28 cellular contexts compared by ENCODE assay signal in the genomic region with DNA sequence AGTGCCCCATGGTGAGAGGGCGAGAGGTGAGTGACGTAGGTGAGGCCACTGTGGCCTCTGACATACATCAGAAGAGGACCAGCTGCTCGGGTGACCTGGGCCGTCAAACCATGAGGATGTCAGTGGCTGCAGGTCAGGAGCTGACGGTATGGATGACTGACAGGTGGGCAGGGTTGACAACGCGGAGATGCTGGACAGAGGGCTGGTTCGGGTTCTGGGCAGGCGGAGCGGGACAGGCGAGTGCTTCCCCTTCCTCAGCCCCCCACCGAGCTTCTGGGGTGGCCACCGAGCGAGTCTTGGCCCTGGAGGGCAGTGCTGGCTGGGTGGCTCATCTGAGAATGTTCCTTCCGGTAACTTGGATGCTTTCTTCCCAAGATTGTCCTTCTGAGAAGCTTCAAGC.
"Had no signal": no experiment of that assay in that cellular context is flagged by ENCODE, and none has a peak within 500 bp of the region (broad histone marks: within the 10 kb centered on the region; RNA-seq: fewer than 3 reads in every experiment).

No MANE protein-coding gene starts in this region.

- H3K4me1 ChIP-seq: adrenal gland, body of pancreas, colonic mucosa, psoas muscle had no signal

- H3K27me3 ChIP-seq: adrenal gland, body of pancreas, cardiac muscle cell, colonic mucosa, tibial nerve had no signal

- H3K27ac ChIP-seq: adrenal gland, body of pancreas, cardiac muscle cell, colonic mucosa, parathyroid adenoma, psoas muscle had no signal

- H3K9me3 ChIP-seq: adrenal gland, body of pancreas, colonic mucosa, psoas muscle, tibial nerve had no signal

- H3K4me3 Mint-ChIP-seq: activated CD4-positive, alpha-beta T cell treated with anti-CD3 and anti-CD28 coated beads for 36 hours; activated naive CD4-positive, alpha-beta T cell treated with anti-CD3 and anti-CD28 coated beads for 36 hours; activated naive CD8-positive, alpha-beta T cell treated with anti-CD3 and anti-CD28 coated beads for 36 hours; activated T-helper 1 cell treated with anti-CD3 and anti-CD28 coated beads, Interleukin-12 subunit alpha, Interleukin-12 subunit beta, Interleukin-2, Interleukin-4 antibody, amounts not matched to agents 30 ng/mL and 10 ng/mL and 1 ng/mL, durations not matched to agents 14 hours and 24 hours and 36 hours; nephron; stimulated activated memory B cell treated with anti-CD40 and anti-IgM and Interleukin-4, amounts not matched to agents 10 μg/mL and 1 μg/mL and 100 μg/mL, for 72 hours; T-helper 2 cell treated with Interferon-gamma antibody and Interleukin-4, amounts not matched to agents 5 μg/mL and 100 μg/mL, for 36 hours had no signal

- H3K27ac Mint-ChIP-seq: activated CD4-positive, alpha-beta T cell treated with anti-CD3 and anti-CD28 coated beads for 36 hours; activated naive CD4-positive, alpha-beta T cell treated with anti-CD3 and anti-CD28 coated beads for 36 hours; activated naive CD8-positive, alpha-beta T cell treated with anti-CD3 and anti-CD28 coated beads for 36 hours; activated T-helper 1 cell treated with anti-CD3 and anti-CD28 coated beads, Interleukin-12 subunit alpha, Interleukin-12 subunit beta, Interleukin-2, Interleukin-4 antibody, amounts not matched to agents 30 ng/mL and 10 ng/mL and 1 ng/mL, durations not matched to agents 14 hours and 24 hours and 36 hours; nephron; stimulated activated memory B cell treated with anti-CD40 and anti-IgM and Interleukin-4, amounts not matched to agents 10 μg/mL and 1 μg/mL and 100 μg/mL, for 72 hours; T-helper 2 cell treated with Interferon-gamma antibody and Interleukin-4, amounts not matched to agents 5 μg/mL and 100 μg/mL, for 36 hours had no signal

- H3K4me3 ChIP-seq: adrenal gland, body of pancreas, cardiac muscle cell, colonic mucosa, psoas muscle, smooth muscle cell, tibial nerve had no signal

- H3K27me3 Mint-ChIP-seq: activated CD4-positive, alpha-beta T cell treated with anti-CD3 and anti-CD28 coated beads for 36 hours; activated naive CD8-positive, alpha-beta T cell treated with anti-CD3 and anti-CD28 coated beads for 36 hours; stimulated activated memory B cell treated with anti-CD40 and anti-IgM and Interleukin-4, amounts not matched to agents 10 μg/mL and 1 μg/mL and 100 μg/mL, for 72 hours had no signal

- H3K9me3 Mint-ChIP-seq: activated naive CD4-positive, alpha-beta T cell treated with anti-CD3 and anti-CD28 coated beads for 36 hours; activated naive CD8-positive, alpha-beta T cell treated with anti-CD3 and anti-CD28 coated beads for 36 hours; activated T-helper 1 cell treated with anti-CD3 and anti-CD28 coated beads, Interleukin-12 subunit alpha, Interleukin-12 subunit beta, Interleukin-2, Interleukin-4 antibody, amounts not matched to agents 30 ng/mL and 10 ng/mL and 1 ng/mL, durations not matched to agents 14 hours and 24 hours and 36 hours; nephron; stimulated activated memory B cell treated with anti-CD40 and anti-IgM and Interleukin-4, amounts not matched to agents 10 μg/mL and 1 μg/mL and 100 μg/mL, for 72 hours; T-helper 2 cell treated with Interferon-gamma antibody and Interleukin-4, amounts not matched to agents 5 μg/mL and 100 μg/mL, for 36 hours had no signal

- ATAC-seq: activated CD4-positive, alpha-beta T cell treated with anti-CD3 and anti-CD28 coated beads for 36 hours; body of pancreas; left cardiac atrium; left ventricle myocardium superior; stimulated activated memory B cell treated with anti-CD40 and anti-IgM and Interleukin-4, amounts not matched to agents 10 μg/mL and 1 μg/mL and 100 μg/mL, for 72 hours had no signal

- H3K36me3 ChIP-seq: adrenal gland, colonic mucosa had no signal

- H3K4me1 Mint-ChIP-seq: activated CD4-positive, alpha-beta T cell treated with anti-CD3 and anti-CD28 coated beads for 36 hours; activated naive CD8-positive, alpha-beta T cell treated with anti-CD3 and anti-CD28 coated beads for 36 hours; stimulated activated memory B cell treated with anti-CD40 and anti-IgM and Interleukin-4, amounts not matched to agents 10 μg/mL and 1 μg/mL and 100 μg/mL, for 72 hours had no signal

- DNase-seq: activated CD4-positive, alpha-beta T cell treated with anti-CD3 and anti-CD28 coated beads for 36 hours; activated CD4-positive, CD25-positive, alpha-beta regulatory T cell; activated effector memory CD4-positive, alpha-beta T cell treated with anti-CD3 and anti-CD28 coated beads, Interleukin-2, amount 50 U/mL, for 16 hours; activated naive CD4-positive, alpha-beta T cell treated with anti-CD3 and anti-CD28 coated beads for 36 hours; activated naive CD8-positive, alpha-beta T cell treated with anti-CD3 and anti-CD28 coated beads for 36 hours; activated T-cell treated with anti-CD3 and anti-CD28 coated beads for 4 hours; adrenal gland; aorta; body of pancreas; cerebellar nuclear complex; colonic mucosa; effector CD8-positive, alpha-beta T cell; glutamatergic neuron; left cardiac atrium; left ventricle myocardium superior; mammary epithelial cell; psoas muscle; stimulated activated CD4-positive, alpha-beta T cell treated with anti-CD3 and anti-CD28 coated beads, Interleukin-1b, Interleukin-23, amount 100 ng/mL, for 48 hours; stimulated activated CD4-positive, alpha-beta T cell treated with anti-CD3 and anti-CD28 coated beads, Interleukin-4, amount 100 ng/mL, for 4 hours; stimulated activated CD8-positive, alpha-beta memory T cell treated with anti-CD3 and anti-CD28 coated beads, Interleukin-4, amount 100 ng/mL, for 48 hours had no signal
